18 cellular contexts compared by ENCODE assay signal in genomic region chr4:14513471-14513870, GRCh38.
"Had no signal": no experiment of that assay in that cellular context is flagged by ENCODE, and none has a peak within 500 bp of the region (broad histone marks: within the 10 kb centered on the region; RNA-seq: fewer than 3 reads in every experiment).

No MANE protein-coding gene starts in this region.

- H3K9me3 ChIP-seq: ovary had no signal

- ATAC-seq: activated naive CD4-positive, alpha-beta T cell treated with anti-CD3 and anti-CD28 coated beads, Interleukin-2, amount 50 U/mL, for 72 hours; activated T-cell treated with anti-CD3 and anti-CD28 coated beads, Interleukin-2, amount 50 U/mL, for 72 hours; esophagus mucosa; sciatic nerve had no signal

- H3K27ac ChIP-seq: cardiac muscle cell, ovary had no signal

- H3K4me3 ChIP-seq: cardiac muscle cell, lung, ovary had no signal

- DNase-seq: activated CD4-positive, alpha-beta T cell treated with anti-CD3 and anti-CD28 coated beads, Interleukin-2, amount 10 ng/mL, durations not matched to agents 24 days and 14 days; activated CD4-positive, CD25-positive, alpha-beta regulatory T cell; activated CD8-positive, alpha-beta memory T cell treated with anti-CD3 and anti-CD28 coated beads, Interleukin-2, amount 50 U/mL, for 48 hours; activated gamma-delta T cell; activated T-cell treated with anti-CD3 and anti-CD28 coated beads, Interleukin-2, amount 50 U/mL, for 72 hours; amygdala; head of caudate nucleus; ovary; stimulated activated CD4-positive, alpha-beta T cell treated with anti-CD3 and anti-CD28 coated beads, Interleukin-2, amount 100 ng/mL, for 24 hours; T-helper 2 cell had no signal

- H3K36me3 ChIP-seq: cardiac muscle cell, ovary had no signal

- FAIRE-seq: colon, frontal cortex, TTC549 had no signal

- H3K27me3 ChIP-seq: cardiac muscle cell, ovary had no signal
